Comparison of ENCODE assay signal across 8 cellular contexts in the genomic region with DNA sequence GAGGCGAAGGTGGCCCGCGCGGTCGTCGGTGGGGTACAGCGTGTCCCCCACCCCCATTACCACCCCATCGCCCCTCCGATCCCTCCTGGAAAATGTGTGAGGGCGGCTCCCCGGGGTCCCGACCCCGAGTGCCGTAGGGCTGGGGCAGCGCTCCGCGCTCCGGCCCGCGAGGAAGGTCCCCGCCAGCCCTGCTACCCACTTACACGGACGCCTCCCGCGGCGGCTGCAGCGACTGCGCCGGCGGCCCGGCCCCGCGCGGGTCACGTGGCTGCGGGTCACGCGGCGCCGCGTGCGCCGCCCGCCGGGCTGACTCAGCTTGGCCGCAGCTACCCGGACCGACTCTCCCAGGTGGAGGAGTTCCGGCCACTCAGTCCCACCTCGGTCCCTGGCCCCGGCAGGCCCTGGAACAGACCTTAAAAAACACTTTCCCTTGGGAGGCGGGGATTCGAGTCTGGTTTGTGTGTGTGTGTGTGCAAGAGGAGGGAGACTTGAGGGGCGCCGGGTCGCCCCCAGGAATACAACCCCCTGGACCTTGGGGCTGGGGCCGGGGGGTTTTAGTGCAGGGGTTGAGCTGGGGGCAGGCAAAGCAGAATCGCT. TPM values are rescaled to one million over a fixed set of nuclear protein-coding genes. Genes with fewer than 3 reads are reported as not detected.
DNase-seq lines count a peak whose midpoint lies in the region; ATAC-seq and TF ChIP-seq lines count a peak whose summit lies in the region.

TSS of gene GNPDA1 (minus strand) at position 236 of the 597 bp plus-strand sequence. CDS start 992 bp downstream, outside the sequence.

- H3K4me1 Mint-ChIP-seq in activated T-cell treated with anti-CD3 and anti-CD28 coated beads, Interleukin-2, amount 50 U/mL, for 24 hours (ENCODE audit: low read depth): peaks cover 86% of the 10 kb centered on the region

- no TSS peak for BruUV-seq in OCI-LY7 (replicated peaks; lab: Mats Ljungman, UMichigan)

- CTCF ChIA-PET in OCI-LY7 (lab: Charles Lee; ENCODE audit: unreplicated experiment): interaction anchor here (0.5 to 1.5 kb wide), 6 partner anchors 16 to 723 kb away, joined by 3 read pairs; no protein-coding TSS in a partner anchor

- peak within 1 kb of the TSS; percentile 87 for H3K4me3 Mint-ChIP-seq in activated T-cell treated with anti-CD3 and anti-CD28 coated beads, Interleukin-2, amount 50 U/mL, for 24 hours

- peak within 1 kb of the TSS; percentile 87 for H3K4me3 ChIP-seq in OCI-LY7 (ENCODE audit: low read depth, low read length, poor library complexity, severe bottlenecking)
- H3K4me3 ChIP-seq in esophagus (ENCODE audit: low read depth in 1 of 2, low read length in 2 of 2): peak within 1 kb of the TSS; percentile 56 to 61
- H3K4me3 ChIP-seq in mucosa of stomach (ENCODE audit: low read length): peak within 1 kb of the TSS; percentile 97

- H3K27ac ChIP-seq in OCI-LY7 (ENCODE audit: low read depth, low read length, poor library complexity, severe bottlenecking) (peak within 1 kb of the TSS; percentile 45), esophagus (ENCODE audit: low read depth in 2 of 2, low read length in 1 of 2) (peak within 1 kb of the TSS; percentile 64 to 88)

- H3K27ac Mint-ChIP-seq in activated T-cell treated with anti-CD3 and anti-CD28 coated beads, Interleukin-2, amount 50 U/mL, for 24 hours: peak within 1 kb of the TSS; percentile 98

- 0 to 1% methylated on average over 51 to 58 of the region's 58 CpGs for WGBS in esophagus, 2 donors

- H3K4me1 ChIP-seq in OCI-LY7 (ENCODE audit: insufficient read depth, low read length, poor library complexity, severe bottlenecking) (peaks cover 44% of the 10 kb centered on the region), esophagus (ENCODE audit: control insufficient read depth in 2 of 2, insufficient read depth in 2 of 2, low read length in 1 of 2) (peaks cover 0 to 6% of the 10 kb centered on the region in 2 donors), mucosa of stomach (ENCODE audit: control insufficient read depth, insufficient read depth, low read length) (peaks cover 14% of the 10 kb centered on the region)

- no peaks in the 10 kb centered on the region for H3K9me2 ChIP-seq in OCI-LY7 (ENCODE audit: insufficient read depth, low read length)

- DNase-seq in AML-193 (lab: John Stamatoyannopoulos, UW) (peak; percentile 62 to 66), OCI-LY7 (ENCODE audit: low spot score) (peak; percentile 84)
- DNase-seq in activated T-cell treated with anti-CD3 and anti-CD28 coated beads, Interleukin-2, amount 50 U/mL, for 24 hours: peak; percentile 83
- peak; percentile 33 to 66 for DNase-seq in stimulated activated CD8-positive, alpha-beta memory T cell treated with anti-CD3 and anti-CD28 coated beads, Interleukin-7, amount 100 ng/mL, for 4 hours (ENCODE audit: low read depth in 2 of 2)

- peaks cover 26% of the 10 kb centered on the region for H3K36me3 ChIP-seq in OCI-LY7 (ENCODE audit: insufficient read depth, low read length)
- H3K36me3 ChIP-seq in esophagus (ENCODE audit: control insufficient read depth in 2 of 2, insufficient read depth in 2 of 2, low read length in 1 of 2): peaks cover 3 to 6% of the 10 kb centered on the region in 2 donors
- no peaks in the 10 kb centered on the region for H3K36me3 ChIP-seq in mucosa of stomach (ENCODE audit: control insufficient read depth, insufficient read depth, low read length)

- peak; percentile 28; the same call in 1 of the 2 replicates for TF ChIP-seq CTCF in OCI-LY7 (conservative IDR thresholded peaks at IDR 0.05; ENCODE audit: low read length)

- intact Hi-C loops in OCI-LY7 (cut with micrococcal nuclease; ENCODE audit: unreplicated experiment): loop anchor here (1.0 kb wide), 1 partner anchor 131 kb away; no protein-coding TSS in a partner anchor

- no peaks in the 10 kb centered on the region for H4K20me1 ChIP-seq in OCI-LY7 (ENCODE audit: insufficient read depth, low read length)

- no peaks in the 10 kb centered on the region for H3K27me3 Mint-ChIP-seq in activated T-cell treated with anti-CD3 and anti-CD28 coated beads, Interleukin-2, amount 50 U/mL, for 24 hours

- ATAC-seq in GM19025 (IDR thresholded peaks at IDR 0.05; ENCODE audit: low read depth, unreplicated experiment): peak; percentile 75
- peak; percentile 78 for ATAC-seq in HG03280 (IDR thresholded peaks at IDR 0.05; ENCODE audit: unreplicated experiment)

- peak within 1 kb of the TSS; percentile 98 for H2AFZ ChIP-seq in OCI-LY7 (ENCODE audit: low read length)

- H3K9me3 Mint-ChIP-seq in activated T-cell treated with anti-CD3 and anti-CD28 coated beads, Interleukin-2, amount 50 U/mL, for 24 hours: peaks cover 3% of the 10 kb centered on the region

- POLR2A ChIA-PET in OCI-LY7 (lab: Charles Lee): interaction anchor here (0.7 to 3.2 kb wide), 6 partner anchors 12 to 132 kb away, joined by 3 to 20 read pairs (median 5); partner anchors contain the start of gene RNF14

- H3K27me3 ChIP-seq in esophagus (ENCODE audit: control insufficient read depth in 1 of 2, insufficient read depth in 2 of 2, low read length in 2 of 2): no peaks in the 10 kb centered on the region
- no peaks in the 10 kb centered on the region for H3K27me3 ChIP-seq in mucosa of stomach (ENCODE audit: control insufficient read depth, insufficient read depth, low read length)

- no peaks in the 10 kb centered on the region for H3K79me2 ChIP-seq in OCI-LY7 (ENCODE audit: insufficient read depth, low read depth, low read length)

- H3K36me3 Mint-ChIP-seq in activated T-cell treated with anti-CD3 and anti-CD28 coated beads, Interleukin-2, amount 50 U/mL, for 24 hours (ENCODE audit: low read depth): peaks cover 41% of the 10 kb centered on the region

- H3K4me2 ChIP-seq in OCI-LY7 (ENCODE audit: low read length): peak within 1 kb of the TSS; percentile 97

- peak within 1 kb of the TSS; percentile 93 for H3K9ac ChIP-seq in mucosa of stomach (ENCODE audit: low read length)

- H3K9me3 ChIP-seq in OCI-LY7 (ENCODE audit: low read length) (no peaks in the 10 kb centered on the region), esophagus (ENCODE audit: control insufficient read depth in 2 of 2, insufficient read depth in 1 of 2, low read depth in 1 of 2, low read length in 1 of 2) (peaks cover 0 to 3% of the 10 kb centered on the region in 2 donors), mucosa of stomach (ENCODE audit: control insufficient read depth, low read length) (no peaks in the 10 kb centered on the region)

RNA-seq across cellular contexts. Expression of gene GNPDA1, which starts in this region (rescaled TPM):
- 20.2 and 22.9 TPM in 2 replicates for total RNA-seq in OCI-LY7 (2014; rRNA removed; shearing (Covaris generic))
- total RNA-seq in OCI-LY7 (2022): 23.1 and 24.1 TPM in 2 replicates
- 1 to 10 TPM; 6.2 to 8.5 TPM for polyA plus RNA-seq in esophagus

Comparison
In these comparisons a context has a peak if more than half of its experiments do, and no peak if none do; other contexts are left out.
1. Peak in every context shown above with its lines: DNase-seq, ATAC-seq, H3K4me3 ChIP-seq and H3K27ac ChIP-seq.